ENCODE assay signal across 1 cellular context in genomic region chrX:139924696-139925094, GRCh38.
TF ChIP-seq lines count a peak whose summit lies in the region.

No MANE protein-coding gene starts in this region.

TF ChIP-seq in SK-N-SH treated with all-trans-retinoic acid at 6 μM for 48 hours, 23 proteins besides CTCF, POLR2A, EP300 and RAD21 (continued from another document):
- TF ChIP-seq TSHZ2 (CRISPR knock-in tag; IDR thresholded peaks at IDR 0.05) (no peak), OSR1 (CRISPR knock-in tag; IDR thresholded peaks at IDR 0.05) (no peak), PPARA (CRISPR knock-in tag; IDR thresholded peaks at IDR 0.05; ENCODE audit: borderline replicate concordance) (no peak)
